In genomic region chr9:39611449-39612215, GRCh38 we compare ENCODE assay signal across 8 cellular contexts.
DNase-seq lines count a peak whose midpoint lies in the region; ATAC-seq and TF ChIP-seq lines count a peak whose summit lies in the region.
"Not testable (repeated sequence)": the region's sequence is repeated elsewhere in the genome, so short reads cannot be mapped to it uniquely, and the experiment has no call there.

No MANE protein-coding gene starts in this region.

- H3K27me3 ChIP-seq in foreskin keratinocyte: not testable (repeated sequence)

- not testable (repeated sequence) for H3K4me1 ChIP-seq in foreskin keratinocyte

- not testable (repeated sequence) for DNase-seq in foreskin keratinocyte

- TF ChIP-seq CTCF in foreskin keratinocyte (conservative IDR thresholded peaks at IDR 0.05): not testable (repeated sequence)

- not testable (repeated sequence) for H3K27ac ChIP-seq in foreskin keratinocyte

- ATAC-seq in GM18502 (IDR thresholded peaks at IDR 0.05; ENCODE audit: poor library complexity, unreplicated experiment) (peak; percentile 97), GM19025 (IDR thresholded peaks at IDR 0.05; ENCODE audit: low read depth, unreplicated experiment) (peak; percentile 97), GM21367 (IDR thresholded peaks at IDR 0.05; ENCODE audit: unreplicated experiment) (peak; percentile 97), HG02571 (IDR thresholded peaks at IDR 0.05; ENCODE audit: unreplicated experiment) (peak; percentile 98), HG02970 (IDR thresholded peaks at IDR 0.05; ENCODE audit: low FRiP score, unreplicated experiment) (peak; percentile 96), HG03175 (IDR thresholded peaks at IDR 0.05; ENCODE audit: unreplicated experiment) (peak; percentile 99), HG03571 (IDR thresholded peaks at IDR 0.05; ENCODE audit: unreplicated experiment) (peak; percentile 97), foreskin keratinocyte (peak; percentile 81)
